ENCODE assay signal across 1 cellular context in the genomic region with DNA sequence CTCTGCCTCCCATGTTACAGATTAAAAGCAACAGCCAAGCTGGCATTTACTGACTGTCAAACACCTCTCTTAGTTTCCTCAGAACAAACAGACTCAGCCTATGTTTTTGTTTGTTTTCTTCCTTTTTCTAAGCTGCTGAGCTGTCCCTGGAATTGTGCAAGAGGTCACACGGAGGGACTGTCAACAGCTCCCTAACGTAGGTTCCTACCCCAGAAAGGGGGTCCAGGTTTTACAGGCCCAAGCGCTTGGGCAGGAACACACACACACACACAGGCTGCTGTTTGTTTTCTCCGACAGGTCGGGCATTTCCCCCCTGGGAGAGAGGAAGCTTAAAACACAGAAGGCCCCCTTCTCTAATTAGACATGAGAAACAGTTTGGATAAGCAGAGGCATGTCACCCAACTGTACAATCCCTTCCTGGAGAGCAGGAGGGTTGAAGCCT.
A peak's percentile ranks its signal among the peaks of the same experiment; 100 is the strongest.
TF ChIP-seq lines count a peak whose summit lies in the region.

No MANE protein-coding gene starts in this region.

TF ChIP-seq in K562, 482 proteins besides CTCF, POLR2A, EP300 and RAD21:
- 0 out of 2 replicates have a peak, but pooled peaks have one; percentile 18 for TF ChIP-seq CEBPB (tag; IDR thresholded peaks at IDR 0.05)
- no peak for TF ChIP-seq FUS (optimal IDR thresholded peaks at IDR 0.05; ENCODE audit: low read depth, low read length)
